In genomic region chrY:19011605-19012031, GRCh38 we compare ENCODE assay signal across 29 cellular contexts.
A peak's percentile ranks its signal among the peaks of the same experiment; 100 is the strongest.
DNase-seq lines count a peak whose midpoint lies in the region; ATAC-seq and TF ChIP-seq lines count a peak whose summit lies in the region.
"Had no signal": no experiment of that assay in that cellular context is flagged by ENCODE, and none has a peak within 500 bp of the region (broad histone marks: within the 10 kb centered on the region; RNA-seq: fewer than 3 reads in every experiment).

No MANE protein-coding gene starts in this region.

- H3K27ac ChIP-seq in CD8-positive, alpha-beta memory T cell (ENCODE audit: low read depth, low read length): no peak overlapping the region
- H3K27ac ChIP-seq: esophagus squamous epithelium, neural progenitor cell, psoas muscle had no signal

- H3K36me3 Mint-ChIP-seq in glutamatergic neuron (ENCODE audit: unreplicated experiment): no peaks in the 10 kb centered on the region
- H3K36me3 Mint-ChIP-seq in CD8-positive, alpha-beta memory T cell: no peaks in the 10 kb centered on the region
- H3K36me3 Mint-ChIP-seq: CD4-positive, CD25-positive, alpha-beta regulatory T cell; neural progenitor cell had no signal

- no peaks in the 10 kb centered on the region for H3K36me3 ChIP-seq in CD8-positive, alpha-beta memory T cell (ENCODE audit: insufficient read depth, low read length)
- H3K36me3 ChIP-seq: esophagus squamous epithelium, neural progenitor cell had no signal

- H3K4me1 Mint-ChIP-seq in glutamatergic neuron (ENCODE audit: low read depth, unreplicated experiment): peaks cover 13% of the 10 kb centered on the region
- no peaks in the 10 kb centered on the region for H3K4me1 Mint-ChIP-seq in CD8-positive, alpha-beta memory T cell
- H3K4me1 Mint-ChIP-seq: CD4-positive, CD25-positive, alpha-beta regulatory T cell; neural progenitor cell had no signal

- H3K27me3 Mint-ChIP-seq in glutamatergic neuron (ENCODE audit: unreplicated experiment): peaks cover 3% of the 10 kb centered on the region
- H3K27me3 Mint-ChIP-seq in CD8-positive, alpha-beta memory T cell: no peaks in the 10 kb centered on the region
- H3K27me3 Mint-ChIP-seq: CD4-positive, CD25-positive, alpha-beta regulatory T cell; central memory CD8-positive, alpha-beta T cell had no signal

- no peak overlapping the region for H3K4me3 ChIP-seq in CD8-positive, alpha-beta memory T cell (ENCODE audit: low read length)
- H3K4me3 ChIP-seq: esophagus squamous epithelium, GM12878, neural progenitor cell, psoas muscle had no signal

- peak overlapping the region; percentile 82 for H3K27ac Mint-ChIP-seq in glutamatergic neuron (ENCODE audit: unreplicated experiment)
- no peak overlapping the region for H3K27ac Mint-ChIP-seq in CD8-positive, alpha-beta memory T cell
- H3K27ac Mint-ChIP-seq: CD4-positive, CD25-positive, alpha-beta regulatory T cell; neural progenitor cell had no signal

- no peaks in the 10 kb centered on the region for H3K4me1 ChIP-seq in CD8-positive, alpha-beta memory T cell (ENCODE audit: insufficient read depth, low read length)
- H3K4me1 ChIP-seq: esophagus squamous epithelium, neural progenitor cell, psoas muscle had no signal

- DNase-seq in glutamatergic neuron: no peak
- DNase-seq in NCI-H2196 (lab: John Stamatoyannopoulos, UW; ENCODE audit: unreplicated experiment): no peak
- no peak for DNase-seq in CD8-positive, alpha-beta memory T cell
- no peak for DNase-seq in SHP77 (lab: John Stamatoyannopoulos, UW)
- DNase-seq: activated CD4-positive, alpha-beta T cell treated with anti-CD3 and anti-CD28 coated beads for 4 hours; aorta; CD4-positive, CD25-positive, alpha-beta regulatory T cell; effector CD8-positive, alpha-beta T cell; esophagus squamous epithelium; H7; MM.1S; NCI-H1694; NCI-H2227 treated with DMSO at 0.1 percent for 48 hours; NCI-H748 treated with DMSO at 0.1 percent for 48 hours; OCI-M1; psoas muscle; SIG-M5; stimulated activated CD4-positive, alpha-beta T cell treated with anti-CD3 and anti-CD28 coated beads, Interleukin-2, amount 100 ng/mL, for 24 hours; stimulated activated naive CD4-positive, alpha-beta T cell treated with Interleukin-2 at 50 U/mL for 16 hours; T-helper 1 cell; trophoblast cell had no signal

- H3K27me3 ChIP-seq in CD8-positive, alpha-beta memory T cell (ENCODE audit: insufficient read depth, low read length, poor library complexity, severe bottlenecking): no peaks in the 10 kb centered on the region
- H3K27me3 ChIP-seq: esophagus squamous epithelium, neural progenitor cell had no signal

- peak overlapping the region; percentile 13 for H3K4me3 Mint-ChIP-seq in glutamatergic neuron (ENCODE audit: unreplicated experiment)
- H3K4me3 Mint-ChIP-seq in CD8-positive, alpha-beta memory T cell: no peak overlapping the region
- H3K4me3 Mint-ChIP-seq: CD4-positive, CD25-positive, alpha-beta regulatory T cell; central memory CD8-positive, alpha-beta T cell; neural progenitor cell had no signal

- POLR2A ChIA-PET in CD8-positive, alpha-beta memory T cell (lab: Charles Lee): no interaction called here

- ATAC-seq in GM18498 (IDR thresholded peaks at IDR 0.05; ENCODE audit: unreplicated experiment) (peak; percentile 70), GM21423 (IDR thresholded peaks at IDR 0.05; ENCODE audit: unreplicated experiment) (peak; percentile 60), HG03460 (IDR thresholded peaks at IDR 0.05; ENCODE audit: unreplicated experiment) (peak; percentile 53), HG03097 (IDR thresholded peaks at IDR 0.05; ENCODE audit: low FRiP score, unreplicated experiment) (no peak)
- ATAC-seq: GM12878, left lobe of liver, psoas muscle had no signal

- H3K9me3 Mint-ChIP-seq in glutamatergic neuron (ENCODE audit: unreplicated experiment): no peaks in the 10 kb centered on the region
- H3K9me3 Mint-ChIP-seq in CD8-positive, alpha-beta memory T cell: peaks cover 0 to 5% (median 0%) of the 10 kb centered on the region in 5 donors
- H3K9me3 Mint-ChIP-seq: CD4-positive, CD25-positive, alpha-beta regulatory T cell; neural progenitor cell had no signal

- CTCF ChIA-PET in CD8-positive, alpha-beta memory T cell (lab: Charles Lee): no interaction called here

- no peak for TF ChIP-seq CTCF in glutamatergic neuron (IDR thresholded peaks at IDR 0.05; ENCODE audit: partially characterized antibody, unreplicated experiment)

- H3K9me3 ChIP-seq in CD8-positive, alpha-beta memory T cell (ENCODE audit: low read length): no peaks in the 10 kb centered on the region
- H3K9me3 ChIP-seq: esophagus squamous epithelium, psoas muscle had no signal
